Comparison of ENCODE assay signal across 25 cellular contexts in the genomic region with DNA sequence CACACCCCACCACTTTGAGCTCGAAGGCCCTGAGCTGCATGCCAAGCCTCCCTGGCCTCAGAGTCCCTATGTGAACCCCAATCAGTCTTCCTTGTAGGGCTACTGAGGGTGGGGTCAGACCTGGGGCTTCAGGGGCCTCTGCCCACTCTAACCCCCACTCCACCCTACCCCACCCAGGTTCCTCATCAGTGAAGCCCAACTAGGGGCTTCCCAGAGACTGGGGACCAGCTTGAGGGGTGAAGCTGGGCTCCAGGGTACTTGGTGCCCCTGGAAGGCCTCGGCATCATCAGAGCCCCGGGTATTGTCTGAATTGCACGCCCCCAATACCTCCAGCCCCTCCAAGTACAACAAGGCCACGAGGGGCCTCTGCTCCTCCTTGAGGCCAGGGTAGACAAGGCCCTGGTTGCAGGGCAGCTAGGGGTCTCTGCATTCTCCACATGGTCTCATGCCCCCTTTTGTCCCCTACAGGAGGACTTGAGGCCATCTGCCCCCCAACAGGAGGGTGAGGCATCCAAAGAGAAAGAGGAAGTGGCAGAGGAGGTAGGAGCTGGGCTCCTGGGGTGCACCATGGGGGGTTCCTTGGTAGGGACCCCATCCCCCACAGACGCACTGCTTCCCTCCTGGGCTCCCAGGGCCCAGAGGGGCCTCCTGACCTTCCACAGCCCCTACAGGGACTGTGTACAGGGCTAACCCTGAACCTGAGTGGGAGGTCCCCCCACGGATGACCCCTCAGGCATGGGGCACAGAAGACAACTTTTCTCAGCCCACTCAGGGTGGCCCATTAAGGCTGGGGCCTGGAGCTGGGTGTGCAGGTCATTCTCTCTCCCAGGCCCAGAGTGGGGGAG. TPM values are rescaled to one million over a fixed set of nuclear protein-coding genes. Genes with fewer than 3 reads are reported as not detected.
A peak's percentile ranks its signal among the peaks of the same experiment; 100 is the strongest.
DNase-seq lines count a peak whose midpoint lies in the region; ATAC-seq, FAIRE-seq and TF ChIP-seq lines count a peak whose summit lies in the region.
"Had no signal": no experiment of that assay in that cellular context is flagged by ENCODE, and none has a peak within 500 bp of the region (broad histone marks: within the 10 kb centered on the region; RNA-seq: fewer than 3 reads in every experiment).

No MANE protein-coding gene starts in this region.

- in situ Hi-C loops in HepG2 (cut with HindIII; ENCODE audit: extremely low pct_ligation_motif_present, low pct_unique_long_range_greater_than_20kb), result no loop called here

- no peaks in the 10 kb centered on the region for H3K36me3 Mint-ChIP-seq in neural progenitor cell
- H3K36me3 Mint-ChIP-seq: stimulated activated naive B cell treated with anti-CD40 and anti-IgM and Interleukin-4, amounts not matched to agents 10 μg/mL and 1 μg/mL and 100 μg/mL, for 72 hours had no signal

- H3K27me3 Mint-ChIP-seq in neural progenitor cell (ENCODE audit: insufficient read depth, low read depth), result peaks cover 2% of the 10 kb centered on the region

- H3K36me3 ChIP-seq in right lobe of liver (no peaks in the 10 kb centered on the region), HepG2 (replicated peaks in 1 of 2; ENCODE audit: control insufficient read depth in 1 of 2, insufficient read depth in 2 of 2, low read length in 2 of 2) (no peaks in the 10 kb centered on the region), PC-9 (ENCODE audit: low read depth) (no peaks in the 10 kb centered on the region), neural progenitor cell (no peaks in the 10 kb centered on the region), urinary bladder (ENCODE audit: insufficient read depth) (no peaks in the 10 kb centered on the region)
- H3K36me3 ChIP-seq: tibial nerve had no signal

- no peak for FAIRE-seq in HepG2 (lab: Jason Lieb, UNC)
- FAIRE-seq: GM18507 had no signal

- no peaks in the 10 kb centered on the region for H3K9me3 Mint-ChIP-seq in neural progenitor cell
- H3K9me3 Mint-ChIP-seq: stimulated activated naive B cell treated with anti-CD40 and anti-IgM and Interleukin-4, amounts not matched to agents 10 μg/mL and 1 μg/mL and 100 μg/mL, for 72 hours had no signal

- no peak overlapping the region for H3K4me3 Mint-ChIP-seq in neural progenitor cell
- H3K4me3 Mint-ChIP-seq: stimulated activated naive B cell treated with anti-CD40 and anti-IgM and Interleukin-4, amounts not matched to agents 10 μg/mL and 1 μg/mL and 100 μg/mL, for 72 hours had no signal

- DNase-seq in right lobe of liver, result peak in 2 of 3 donors; percentile 28 to 29
- DNase-seq in HepG2 (ENCODE audit: low spot score), result no peak
- DNase-seq in PC-9, result no peak
- no peak for DNase-seq in neural progenitor cell (ENCODE audit: low spot score)
- DNase-seq in stimulated activated CD4-positive, alpha-beta T cell treated with anti-CD3 and anti-CD28 coated beads, Interleukin-15, amount 100 ng/mL, for 24 hours, result no peak
- no peak for DNase-seq in HT-29 (ENCODE audit: low spot score)
- DNase-seq in germinal center (ENCODE audit: low spot score), result no peak
- DNase-seq: activated gamma-delta T cell treated with Interleukin-2 at 50 U/mL for 16 hours; amniotic stem cell; COR-L47; NCI-H1105 treated with DMSO at 0.1 percent for 48 hours; NCI-H2107; NCI-H69; stimulated activated naive B cell treated with anti-CD40 and anti-IgM and Interleukin-4, amounts not matched to agents 10 μg/mL and 1 μg/mL and 100 μg/mL, for 72 hours; T-helper 9 cell had no signal

- H3K27me3 ChIP-seq in right lobe of liver (no peaks in the 10 kb centered on the region), HepG2 (ENCODE audit: control insufficient read depth in 1 of 2, insufficient read depth in 2 of 2, low read length in 2 of 2) (peaks cover 6 to 57% of the 10 kb centered on the region in 2 experiments; a peak in 4 of 5 replicates), PC-9 (ENCODE audit: insufficient read depth, low read depth) (no peaks in the 10 kb centered on the region), neural progenitor cell (no peaks in the 10 kb centered on the region)
- H3K27me3 ChIP-seq: tibial nerve had no signal

- TF ChIP-seq CTCF in right lobe of liver (IDR thresholded peaks at IDR 0.05) (no peak), HepG2 (CRISPR knock-in tag; IDR thresholded peaks at IDR 0.05) (no peak), PC-9 (conservative IDR thresholded peaks at IDR 0.05) (no peak), neural progenitor cell (IDR thresholded peaks at IDR 0.05) (no peak)

- intact Hi-C loops in right lobe of liver (cut with DNase I) (no loop called here), HepG2 (cut with micrococcal nuclease; ENCODE audit: unreplicated experiment) (no loop called here), PC-9 (cut with micrococcal nuclease; ENCODE audit: unreplicated experiment) (loop anchor here (5.0 kb wide), 1 partner anchor 250 kb away; no protein-coding TSS in a partner anchor)

- H3K9me3 ChIP-seq in right lobe of liver (no peaks in the 10 kb centered on the region), HepG2 (ENCODE audit: low read length) (no peaks in the 10 kb centered on the region), PC-9 (ENCODE audit: insufficient read depth, low read depth) (no peaks in the 10 kb centered on the region), neural progenitor cell (ENCODE audit: low read depth) (no peaks in the 10 kb centered on the region)
- H3K9me3 ChIP-seq: tibial nerve had no signal

- no peak for TF ChIP-seq RAD21 in HepG2 (CRISPR knock-in tag; IDR thresholded peaks at IDR 0.05)

- CTCF ChIA-PET in HepG2 (lab: Yijun Ruan, JAX; ENCODE audit: low intra/inter-chr PET ratio, low total read pairs) (no interaction called here), PC-9 (lab: Charles Lee) (no interaction called here)

- 73% methylated on average over 2 of the region's 7 CpGs for WGBS in right lobe of liver (ENCODE audit: insufficient coverage, low coverage, low lambda C conversion rate, missing lambda C conversion rate)
- 10% methylated on average over 5 of the region's 7 CpGs for WGBS in HepG2 (ENCODE audit: low lambda C conversion rate)
- 92% methylated on average over 7 of the region's 7 CpGs for WGBS in urinary bladder

- H2AFZ ChIP-seq in HepG2 (ENCODE audit: low read length), result no peak overlapping the region
- no peak overlapping the region for H2AFZ ChIP-seq in PC-9
- H2AFZ ChIP-seq in neural progenitor cell (replicated peaks), result no peak overlapping the region
- H2AFZ ChIP-seq: GM23248 had no signal

- H3K27ac ChIP-seq in right lobe of liver (no peak overlapping the region), HepG2 (ENCODE audit: extremely low read length, insufficient read depth, low read length) (no peak overlapping the region), PC-9 (peak overlapping the region; percentile 80; the same call in 1 of the 2 replicates), neural progenitor cell (no peak overlapping the region), urinary bladder (ENCODE audit: low read depth) (peak overlapping the region; percentile 29)
- H3K27ac ChIP-seq: GM23248 had no signal

- H3K9me2 ChIP-seq in PC-9 (ENCODE audit: insufficient read depth), result no peaks in the 10 kb centered on the region

- H3K4me1 Mint-ChIP-seq in neural progenitor cell, result peaks cover 34% of the 10 kb centered on the region

- H3F3A ChIP-seq in PC-9 (ENCODE audit: insufficient read depth, low read depth) (peaks cover 11% of the 10 kb centered on the region), neural progenitor cell (ENCODE audit: low read depth) (no peaks in the 10 kb centered on the region)

- no peak for TF ChIP-seq EP300 in HepG2 (IDR thresholded peaks at IDR 0.05; ENCODE audit: low read depth in 2 of 2, low read length in 2 of 2)
- no peak for TF ChIP-seq EP300 in HepG2 (CRISPR knock-in tag; IDR thresholded peaks at IDR 0.05; ENCODE audit: borderline replicate concordance)

- no peak overlapping the region for H3K4me2 ChIP-seq in HepG2 (ENCODE audit: low read depth, low read length)
- H3K4me2 ChIP-seq in PC-9, result peak overlapping the region; percentile 87; the same call in 1 of the 2 replicates
- H3K4me2 ChIP-seq in neural progenitor cell, result no peak overlapping the region

- no peak overlapping the region for H3K9ac ChIP-seq in HepG2 (ENCODE audit: insufficient read depth, low read depth, low read length)
- H3K9ac ChIP-seq in neural progenitor cell, result no peak overlapping the region
- H3K9ac ChIP-seq: GM23248 had no signal

- H3K4me1 ChIP-seq in right lobe of liver (peaks cover 0 to 5% (median 2%) of the 10 kb centered on the region in 4 donors), HepG2 (ENCODE audit: insufficient read depth, low read length) (peaks cover 59% of the 10 kb centered on the region), PC-9 (replicated peaks; ENCODE audit: insufficient read depth) (peaks cover 57% of the 10 kb centered on the region), neural progenitor cell (peaks cover 14% of the 10 kb centered on the region), urinary bladder (ENCODE audit: insufficient read depth) (no peaks in the 10 kb centered on the region)

- TF ChIP-seq POLR2A in right lobe of liver (IDR thresholded peaks at IDR 0.05), result no peak
- no peak for TF ChIP-seq POLR2A in HepG2 (IDR thresholded peaks at IDR 0.05; ENCODE audit: insufficient read depth in 1 of 2, low read depth in 2 of 2, low read length in 2 of 2)

- no peaks in the 10 kb centered on the region for H4K20me1 ChIP-seq in HepG2 (ENCODE audit: insufficient read depth, low read length)
- no peaks in the 10 kb centered on the region for H4K20me1 ChIP-seq in PC-9 (ENCODE audit: insufficient read depth)
- H4K20me1 ChIP-seq in neural progenitor cell (ENCODE audit: low read depth), result no peaks in the 10 kb centered on the region

- H3K4me3 ChIP-seq in right lobe of liver (no peak overlapping the region), HepG2 (replicated peaks in 1 of 3; ENCODE audit: insufficient read depth in 1 of 3, low read depth in 2 of 3, low read length in 3 of 3) (no peak overlapping the region), PC-9 (no peak overlapping the region), neural progenitor cell (no peak overlapping the region), urinary bladder (ENCODE audit: low read depth, low read length) (no peak overlapping the region)
- H3K4me3 ChIP-seq: GM23248, tibial nerve had no signal

- no peaks in the 10 kb centered on the region for H3K79me2 ChIP-seq in HepG2 (ENCODE audit: insufficient read depth, low read length)
- H3K79me2 ChIP-seq in PC-9 (ENCODE audit: low read depth), result no peaks in the 10 kb centered on the region
- H3K79me2 ChIP-seq in neural progenitor cell (ENCODE audit: low read depth), result no peaks in the 10 kb centered on the region

- H3K27ac Mint-ChIP-seq in neural progenitor cell, result peak overlapping the region; percentile 74
- H3K27ac Mint-ChIP-seq: stimulated activated naive B cell treated with anti-CD40 and anti-IgM and Interleukin-4, amounts not matched to agents 10 μg/mL and 1 μg/mL and 100 μg/mL, for 72 hours had no signal

- ATAC-seq in right lobe of liver, result no peak
- no peak for ATAC-seq in HepG2
- ATAC-seq: Panc1; right cardiac atrium; stimulated activated naive B cell treated with anti-CD40 and anti-IgM and Interleukin-4, amounts not matched to agents 10 μg/mL and 1 μg/mL and 100 μg/mL, for 72 hours had no signal

- BruUV-seq in HepG2 (replicated peaks; lab: Mats Ljungman, UMichigan) (no TSS peak), PC-9 (replicated peaks; lab: Mats Ljungman, UMichigan) (no TSS peak)

- POLR2A ChIA-PET in HepG2 (lab: Yijun Ruan, JAX) (interaction anchor here (0.6 kb wide), 1 partner anchor 66 kb away, joined by 3 read pairs; no protein-coding TSS in a partner anchor), PC-9 (lab: Charles Lee; ENCODE audit: unreplicated experiment) (interaction anchor here (0.5 kb wide), 2 partner anchors 11 to 84 kb away, joined by 3 to 13 read pairs; no protein-coding TSS in a partner anchor)

RNA-seq across cellular contexts. Expression of a gene that starts 4.0 kb away (rescaled TPM):
- total RNA-seq in right lobe of liver (10 to 100 TPM in 2 of 6 experiments, 1 to 10 TPM in 4; 1.1 to 21.2 (median 2.2) TPM), HepG2 (2016; rRNA removed; fragmentation: Illumina TruSeq; extraction: Trizol) (0.22 TPM in 1 of 2 replicates, not detected in the other), PC-9 (2021) (99.4 and 144 TPM in 2 replicates), neural progenitor cell (ENCODE audit: low replicate concordance) (not detected in 2 replicates), urinary bladder (69.2 TPM)
- not detected in 2 replicates for total RNA-seq in HepG2 (2016; cell fraction: cytosol; rRNA removed; fragmentation: Illumina TruSeq; extraction: Trizol; ENCODE audit: low read depth)
- not detected in 2 replicates for total RNA-seq in HepG2 (2016; cell fraction: insoluble cytoplasmic fraction; rRNA removed; fragmentation: Illumina TruSeq; extraction: Trizol)
- total RNA-seq in HepG2 (2016; cell fraction: membrane; rRNA removed; fragmentation: Illumina TruSeq; extraction: Trizol), result not detected in 2 replicates
- not detected in 2 replicates for total RNA-seq in HepG2 (2016; cell fraction: nucleus; rRNA removed; fragmentation: Illumina TruSeq; extraction: Trizol)
- polyA plus RNA-seq in HepG2 (2011; rRNA removed) (0.86 and 0.91 TPM in 2 replicates), urinary bladder (197 TPM)
- polyA plus RNA-seq in HepG2 (2011; cell fraction: cytosol; rRNA removed), result 1.1 and 1.8 TPM in 2 replicates
- polyA plus RNA-seq in HepG2 (2011; cell fraction: nucleus; rRNA removed), result 1.2 and 1.8 TPM in 2 replicates
- 0.32 TPM in 1 of 2 replicates, not detected in the other for polyA plus RNA-seq in HepG2 (2012)
- polyA plus RNA-seq in HepG2 (2016; cell fraction: cytosol; fragmentation: Illumina TruSeq; extraction: Trizol; ENCODE audit: low read depth), result 0.33 and 0.71 TPM in 2 replicates
- not detected in 2 replicates for polyA plus RNA-seq in HepG2 (2016; cell fraction: insoluble cytoplasmic fraction; fragmentation: Illumina TruSeq; extraction: Trizol; ENCODE audit: low read depth)
- polyA plus RNA-seq in HepG2 (2016; cell fraction: membrane; fragmentation: Illumina TruSeq; extraction: Trizol; ENCODE audit: low read depth), result 0.30 and 0.38 TPM in 2 replicates
- not detected in 2 replicates for polyA plus RNA-seq in HepG2 (2016; cell fraction: nucleus; fragmentation: Illumina TruSeq; extraction: Trizol; ENCODE audit: insufficient read depth, low read depth)
- polyA minus RNA-seq in HepG2 (2011; rRNA and poly(A)+ RNA removed; ENCODE audit: low replicate concordance), result 0.56 and 4.7 TPM in 2 replicates
- 0.79 and 1.4 TPM in 2 replicates for polyA minus RNA-seq in HepG2 (2011; cell fraction: cytosol; rRNA and poly(A)+ RNA removed)
- not detected in 2 replicates for polyA minus RNA-seq in HepG2 (2011; cell fraction: nucleus; rRNA and poly(A)+ RNA removed)
- 647 and 699 TPM in 2 replicates for total RNA-seq in HT-29 (2014; rRNA removed; shearing (Covaris generic))
- total RNA-seq: mononuclear cell had no signal

RNA-seq across cellular contexts. Expression of a gene that starts 4.9 kb away (rescaled TPM):
- total RNA-seq in right lobe of liver, result 10 to 100 TPM in 3 of 6 experiments, 1 to 10 TPM in 3; 6.2 to 11.8 (median 9.1) TPM
- total RNA-seq in HepG2 (2016; rRNA removed; fragmentation: Illumina TruSeq; extraction: Trizol), result 0.04 TPM in 1 of 2 replicates, not detected in the other
- not detected in 2 replicates for total RNA-seq in HepG2 (2016; cell fraction: cytosol; rRNA removed; fragmentation: Illumina TruSeq; extraction: Trizol; ENCODE audit: low read depth)
- total RNA-seq in HepG2 (2016; cell fraction: insoluble cytoplasmic fraction; rRNA removed; fragmentation: Illumina TruSeq; extraction: Trizol), result not detected in 2 replicates
- not detected in 2 replicates for total RNA-seq in HepG2 (2016; cell fraction: membrane; rRNA removed; fragmentation: Illumina TruSeq; extraction: Trizol)
- total RNA-seq in HepG2 (2016; cell fraction: nucleus; rRNA removed; fragmentation: Illumina TruSeq; extraction: Trizol), result not detected in 2 replicates
- polyA plus RNA-seq in HepG2 (2011; rRNA removed), result 0.03 TPM in 1 of 2 replicates, not detected in the other
- polyA plus RNA-seq in HepG2 (2011; cell fraction: cytosol; rRNA removed), result 0.01 and 0.04 TPM in 2 replicates
- 0.07 and 0.13 TPM in 2 replicates for polyA plus RNA-seq in HepG2 (2011; cell fraction: nucleus; rRNA removed)
- polyA plus RNA-seq in HepG2 (2012), result 0.19 and 0.20 TPM in 2 replicates
- polyA plus RNA-seq in HepG2 (2016; cell fraction: cytosol; fragmentation: Illumina TruSeq; extraction: Trizol; ENCODE audit: low read depth), result not detected in 2 replicates
- polyA plus RNA-seq in HepG2 (2016; cell fraction: insoluble cytoplasmic fraction; fragmentation: Illumina TruSeq; extraction: Trizol; ENCODE audit: low read depth), result not detected in 2 replicates
- polyA plus RNA-seq in HepG2 (2016; cell fraction: membrane; fragmentation: Illumina TruSeq; extraction: Trizol; ENCODE audit: low read depth), result 0.07 TPM in 1 of 2 replicates, not detected in the other
- polyA plus RNA-seq in HepG2 (2016; cell fraction: nucleus; fragmentation: Illumina TruSeq; extraction: Trizol; ENCODE audit: insufficient read depth, low read depth), result not detected in 2 replicates
- 0.04 and 0.70 TPM in 2 replicates for polyA minus RNA-seq in HepG2 (2011; rRNA and poly(A)+ RNA removed; ENCODE audit: low replicate concordance)
- polyA minus RNA-seq in HepG2 (2011; cell fraction: cytosol; rRNA and poly(A)+ RNA removed), result not detected in 2 replicates
- not detected in 2 replicates for polyA minus RNA-seq in HepG2 (2011; cell fraction: nucleus; rRNA and poly(A)+ RNA removed)
- total RNA-seq in PC-9 (2021), result 12.1 and 13.4 TPM in 2 replicates
- total RNA-seq in neural progenitor cell (ENCODE audit: low replicate concordance), result 0.28 and 1.4 TPM in 2 replicates
- total RNA-seq in urinary bladder, result 49.0 TPM
- polyA plus RNA-seq in urinary bladder, result 40.8 TPM
- total RNA-seq in HT-29 (2014; rRNA removed; shearing (Covaris generic)), result 23.4 and 26.6 TPM in 2 replicates

RNA-seq across cellular contexts. Expression of a gene that starts 5.9 kb away (rescaled TPM):
- total RNA-seq in right lobe of liver, result 10 to 100 TPM; 11.1 to 77.6 (median 28.6) TPM
- 0.40 and 0.44 TPM in 2 replicates for total RNA-seq in HepG2 (2016; rRNA removed; fragmentation: Illumina TruSeq; extraction: Trizol)
- not detected in 2 replicates for total RNA-seq in HepG2 (2016; cell fraction: cytosol; rRNA removed; fragmentation: Illumina TruSeq; extraction: Trizol; ENCODE audit: low read depth)
- 0.17 TPM in 1 of 2 replicates, not detected in the other for total RNA-seq in HepG2 (2016; cell fraction: insoluble cytoplasmic fraction; rRNA removed; fragmentation: Illumina TruSeq; extraction: Trizol)
- total RNA-seq in HepG2 (2016; cell fraction: membrane; rRNA removed; fragmentation: Illumina TruSeq; extraction: Trizol), result 0.41 TPM in 1 of 2 replicates, not detected in the other
- not detected in 2 replicates for total RNA-seq in HepG2 (2016; cell fraction: nucleus; rRNA removed; fragmentation: Illumina TruSeq; extraction: Trizol)
- polyA plus RNA-seq in HepG2 (2011; rRNA removed), result 0.13 TPM in 1 of 2 replicates, not detected in the other
- polyA plus RNA-seq in HepG2 (2011; cell fraction: cytosol; rRNA removed), result 0.13 TPM in 1 of 2 replicates, not detected in the other
- not detected in 2 replicates for polyA plus RNA-seq in HepG2 (2011; cell fraction: nucleus; rRNA removed)
- not detected in 2 replicates for polyA plus RNA-seq in HepG2 (2012)
- 0.27 and 0.36 TPM in 2 replicates for polyA plus RNA-seq in HepG2 (2016; cell fraction: cytosol; fragmentation: Illumina TruSeq; extraction: Trizol; ENCODE audit: low read depth)
- polyA plus RNA-seq in HepG2 (2016; cell fraction: insoluble cytoplasmic fraction; fragmentation: Illumina TruSeq; extraction: Trizol; ENCODE audit: low read depth), result not detected in 2 replicates
- polyA plus RNA-seq in HepG2 (2016; cell fraction: membrane; fragmentation: Illumina TruSeq; extraction: Trizol; ENCODE audit: low read depth), result 0.62 and 1.4 TPM in 2 replicates
- not detected in 2 replicates for polyA plus RNA-seq in HepG2 (2016; cell fraction: nucleus; fragmentation: Illumina TruSeq; extraction: Trizol; ENCODE audit: insufficient read depth, low read depth)
- not detected in 2 replicates for polyA minus RNA-seq in HepG2 (2011; rRNA and poly(A)+ RNA removed; ENCODE audit: low replicate concordance)
- polyA minus RNA-seq in HepG2 (2011; cell fraction: cytosol; rRNA and poly(A)+ RNA removed), result not detected in 2 replicates
- not detected in 2 replicates for polyA minus RNA-seq in HepG2 (2011; cell fraction: nucleus; rRNA and poly(A)+ RNA removed)
- 51.0 and 72.8 TPM in 2 replicates for total RNA-seq in PC-9 (2021)
- not detected in 2 replicates for total RNA-seq in neural progenitor cell (ENCODE audit: low replicate concordance)
- total RNA-seq in urinary bladder, result 112 TPM
- 404 TPM for polyA plus RNA-seq in urinary bladder
- total RNA-seq in HT-29 (2014; rRNA removed; shearing (Covaris generic)), result 1.6 and 3.1 TPM in 2 replicates
- total RNA-seq: mononuclear cell had no signal

RNA-seq across cellular contexts. Expression of a gene that starts 57.7 kb away (rescaled TPM):
- not detected for total RNA-seq in right lobe of liver
- not detected in 2 replicates for total RNA-seq in HepG2 (2016; rRNA removed; fragmentation: Illumina TruSeq; extraction: Trizol)
- not detected in 2 replicates for total RNA-seq in HepG2 (2016; cell fraction: cytosol; rRNA removed; fragmentation: Illumina TruSeq; extraction: Trizol; ENCODE audit: low read depth)
- not detected in 2 replicates for total RNA-seq in HepG2 (2016; cell fraction: insoluble cytoplasmic fraction; rRNA removed; fragmentation: Illumina TruSeq; extraction: Trizol)
- total RNA-seq in HepG2 (2016; cell fraction: membrane; rRNA removed; fragmentation: Illumina TruSeq; extraction: Trizol), result not detected in 2 replicates
- not detected in 2 replicates for total RNA-seq in HepG2 (2016; cell fraction: nucleus; rRNA removed; fragmentation: Illumina TruSeq; extraction: Trizol)
- not detected in 2 replicates for polyA plus RNA-seq in HepG2 (2011; rRNA removed)
- not detected in 2 replicates for polyA plus RNA-seq in HepG2 (2011; cell fraction: cytosol; rRNA removed)
- polyA plus RNA-seq in HepG2 (2011; cell fraction: nucleus; rRNA removed), result not detected in 2 replicates
- polyA plus RNA-seq in HepG2 (2012), result not detected in 2 replicates
- polyA plus RNA-seq in HepG2 (2016; cell fraction: cytosol; fragmentation: Illumina TruSeq; extraction: Trizol; ENCODE audit: low read depth), result not detected in 2 replicates
- polyA plus RNA-seq in HepG2 (2016; cell fraction: insoluble cytoplasmic fraction; fragmentation: Illumina TruSeq; extraction: Trizol; ENCODE audit: low read depth), result not detected in 2 replicates
- polyA plus RNA-seq in HepG2 (2016; cell fraction: membrane; fragmentation: Illumina TruSeq; extraction: Trizol; ENCODE audit: low read depth), result not detected in 2 replicates
- polyA plus RNA-seq in HepG2 (2016; cell fraction: nucleus; fragmentation: Illumina TruSeq; extraction: Trizol; ENCODE audit: insufficient read depth, low read depth), result not detected in 2 replicates
- polyA minus RNA-seq in HepG2 (2011; rRNA and poly(A)+ RNA removed; ENCODE audit: low replicate concordance), result not detected in 2 replicates
- not detected in 2 replicates for polyA minus RNA-seq in HepG2 (2011; cell fraction: cytosol; rRNA and poly(A)+ RNA removed)
- not detected in 2 replicates for polyA minus RNA-seq in HepG2 (2011; cell fraction: nucleus; rRNA and poly(A)+ RNA removed)
- 8.2 and 11.4 TPM in 2 replicates for total RNA-seq in PC-9 (2021)
- not detected in 2 replicates for total RNA-seq in neural progenitor cell (ENCODE audit: low replicate concordance)
- total RNA-seq in urinary bladder, result not detected
- not detected for polyA plus RNA-seq in urinary bladder
- total RNA-seq in HT-29 (2014; rRNA removed; shearing (Covaris generic)), result 0.76 TPM in 1 of 2 replicates, not detected in the other
- total RNA-seq: glomerular endothelial cell, GM23248, HT1080, LHCN-M2, mononuclear cell, right cardiac atrium, tibial nerve had no signal
- polyA plus RNA-seq: GM23248, right cardiac atrium had no signal

Comparison
In these comparisons a context has a peak if more than half of its experiments do, and no peak if none do; other contexts are left out.
1. DNase-seq: peak in right lobe of liver (2 of 3); none in HepG2 (single experiment), PC-9 (0 of 2), neural progenitor cell (single experiment), stimulated activated CD4-positive, alpha-beta T cell treated with anti-CD3 and anti-CD28 coated beads, Interleukin-15, amount 100 ng/mL, for 24 hours (single experiment), HT-29 (single experiment) and germinal center (single experiment).
2. H3K27ac ChIP-seq: peak in PC-9 (single experiment) and urinary bladder (single experiment); none in right lobe of liver (0 of 3), HepG2 (single experiment) and neural progenitor cell (single experiment).